In the genomic region with DNA sequence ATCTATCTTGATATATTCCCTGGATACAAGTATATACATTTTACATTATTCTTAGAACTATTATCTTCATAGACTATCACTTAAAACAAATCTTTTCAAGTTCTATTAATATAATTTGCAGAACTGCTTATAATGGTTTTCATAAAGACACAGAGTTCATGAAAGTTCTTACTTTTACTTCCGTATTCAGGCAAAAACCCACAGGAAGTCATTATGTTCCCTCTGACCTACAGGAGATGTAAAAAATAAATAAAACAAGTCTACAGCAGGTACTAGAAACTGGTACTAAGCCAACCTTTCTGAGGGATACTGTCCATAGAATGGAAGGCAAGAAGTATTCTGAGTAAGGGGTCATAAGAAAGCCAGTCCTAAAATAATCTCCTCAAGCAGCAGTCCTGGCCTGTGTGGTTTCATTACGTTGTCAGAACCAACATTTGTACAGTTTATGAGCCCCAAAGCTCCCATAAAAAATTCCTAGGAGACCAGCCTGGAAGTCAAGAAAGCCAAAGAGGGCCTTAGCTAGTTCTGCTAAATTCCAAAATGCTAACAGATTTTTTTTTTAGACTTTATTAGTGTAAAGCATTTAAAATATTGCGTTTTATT, we compare ENCODE assay signal across 9 cellular contexts.
DNase-seq lines count a peak whose midpoint lies in the region; ATAC-seq, FAIRE-seq and TF ChIP-seq lines count a peak whose summit lies in the region.
"Had no signal": no experiment of that assay in that cellular context is flagged by ENCODE, and none has a peak within 500 bp of the region (broad histone marks: within the 10 kb centered on the region; RNA-seq: fewer than 3 reads in every experiment).

No MANE protein-coding gene starts in this region.

- no peaks in the 10 kb centered on the region for H3K36me3 ChIP-seq in Caco-2 (ENCODE audit: control insufficient read depth, insufficient read depth, low read length)

- TF ChIP-seq CTCF in A549 (IDR thresholded peaks at IDR 0.05) (no peak), D721Med (IDR thresholded peaks at IDR 0.05; ENCODE audit: insufficient read depth, missing control alignments) (no peak), Caco-2 (IDR thresholded peaks at IDR 0.05; ENCODE audit: insufficient read depth in 1 of 2, low read depth in 1 of 2, low read length in 1 of 2, severe bottlenecking in 1 of 2, unreplicated experiment in 1 of 2) (no peak)

- POLR2A ChIA-PET in A549 (lab: Yijun Ruan, JAX) (no interaction called here), Caco-2 (lab: Charles Lee) (interaction anchor here (0.5 kb wide), 1 partner anchor 151 kb away, joined by 4 read pairs; no protein-coding TSS in a partner anchor)

- no peaks in the 10 kb centered on the region for H3K27me3 Mint-ChIP-seq in activated T-helper 2 cell treated with anti-CD3 and anti-CD28 coated beads, Interferon-gamma antibody, Interleukin-2, Interleukin-4, amounts not matched to agents 10 μg/mL and 5 μg/mL and 100 μg/mL, durations not matched to agents 14 hours and 24 hours and 36 hours (ENCODE audit: low read depth)
- H3K27me3 Mint-ChIP-seq in Caco-2 (ENCODE audit: insufficient read depth, unreplicated experiment) = no peaks in the 10 kb centered on the region

- no peak for TF ChIP-seq EP300 in A549 (IDR thresholded peaks at IDR 0.05)

- FAIRE-seq in A549 (lab: Jason Lieb, UNC) = no peak
- FAIRE-seq in D721Med (lab: Jason Lieb, UNC) = no peak

- no peaks in the 10 kb centered on the region for H3K27me3 ChIP-seq in Caco-2 (replicated peaks; ENCODE audit: control insufficient read depth, insufficient read depth, low read length)

- H3K36me3 Mint-ChIP-seq in activated T-helper 2 cell treated with anti-CD3 and anti-CD28 coated beads, Interferon-gamma antibody, Interleukin-2, Interleukin-4, amounts not matched to agents 10 μg/mL and 5 μg/mL and 100 μg/mL, durations not matched to agents 14 hours and 24 hours and 36 hours (ENCODE audit: low read depth) = peaks cover 31% of the 10 kb centered on the region
- H3K36me3 Mint-ChIP-seq in Caco-2 (ENCODE audit: insufficient read depth, unreplicated experiment) = no peaks in the 10 kb centered on the region

- TF ChIP-seq POLR2A in A549 (IDR thresholded peaks at IDR 0.05; ENCODE audit: low read length) = no peak

- 63% methylated on average over 3 of the region's 3 CpGs for WGBS in A549 (ENCODE audit: missing lambda C conversion rate)

- TF ChIP-seq RAD21 in A549 (conservative IDR thresholded peaks at IDR 0.05 in 1 of 2, IDR thresholded peaks at IDR 0.05 in 1 of 2) = no peak

- H3K9me3 ChIP-seq in A549 = no peaks in the 10 kb centered on the region
- H3K9me3 ChIP-seq in Caco-2 = no peaks in the 10 kb centered on the region

- H3K4me3 Mint-ChIP-seq in activated T-helper 2 cell treated with anti-CD3 and anti-CD28 coated beads, Interferon-gamma antibody, Interleukin-2, Interleukin-4, amounts not matched to agents 10 μg/mL and 5 μg/mL and 100 μg/mL, durations not matched to agents 14 hours and 24 hours and 36 hours (ENCODE audit: low read depth) = no peak overlapping the region
- no peak overlapping the region for H3K4me3 Mint-ChIP-seq in Caco-2 (ENCODE audit: unreplicated experiment)

- peak overlapping the region; percentile 21 to 48; a peak in 1 of 6 replicates for H3K27ac ChIP-seq in A549
- H3K27ac ChIP-seq: KMS-11 had no signal

- no peaks in the 10 kb centered on the region for H3K9me3 Mint-ChIP-seq in activated T-helper 2 cell treated with anti-CD3 and anti-CD28 coated beads, Interferon-gamma antibody, Interleukin-2, Interleukin-4, amounts not matched to agents 10 μg/mL and 5 μg/mL and 100 μg/mL, durations not matched to agents 14 hours and 24 hours and 36 hours
- no peaks in the 10 kb centered on the region for H3K9me3 Mint-ChIP-seq in Caco-2 (ENCODE audit: unreplicated experiment)

- ATAC-seq in A549 = no peak
- ATAC-seq in GM19328 (IDR thresholded peaks at IDR 0.05; ENCODE audit: unreplicated experiment) = peak; percentile 90
- peak; percentile 76 for ATAC-seq in HG03342 (IDR thresholded peaks at IDR 0.05; ENCODE audit: unreplicated experiment)

- BruUV-seq in Caco-2 (replicated peaks; lab: Mats Ljungman, UMichigan) = no TSS peak

- peaks cover 44% of the 10 kb centered on the region for H3K4me1 ChIP-seq in A549
- H3K4me1 ChIP-seq in Caco-2 = peaks cover 52% of the 10 kb centered on the region

- intact Hi-C loops in activated T-helper 2 cell treated with anti-CD3 and anti-CD28 coated beads, Interferon-gamma antibody, Interleukin-2, Interleukin-4, amounts not matched to agents 10 μg/mL and 5 μg/mL and 100 μg/mL, durations not matched to agents 14 hours and 24 hours and 36 hours (cut with micrococcal nuclease) = no loop called here
- intact Hi-C loops in Caco-2 (cut with micrococcal nuclease; ENCODE audit: unreplicated experiment) = no loop called here

- H3K4me3 ChIP-seq in A549 = no peak overlapping the region
- H3K4me3 ChIP-seq in Caco-2 (ENCODE audit: low read depth, low read length) = no peak overlapping the region

- H3K4me2 ChIP-seq in A549 = peak overlapping the region; percentile 76
- H3K4me2 ChIP-seq: KMS-11 had no signal

- CTCF ChIA-PET in A549 (lab: Yijun Ruan, JAX) = no interaction called here
- CTCF ChIA-PET in Caco-2 (lab: Charles Lee) = interaction anchor here (0.6 kb wide), 1 partner anchor 9 kb away, joined by 3 read pairs; no protein-coding TSS in a partner anchor

- DNase-seq in A549 (ENCODE audit: low read depth in 1 of 2, low spot score in 1 of 2) (no peak), NCI-H2081 (lab: John Stamatoyannopoulos, UW) (no peak), D721Med (ENCODE audit: insufficient read length, low spot score) (no peak), Caco-2 (no peak), HUDEP-2 (lab: John Stamatoyannopoulos, UW; ENCODE audit: unreplicated experiment in 76 of 76) (no peak)
- DNase-seq in activated T-helper 2 cell treated with anti-CD3 and anti-CD28 coated beads, Interferon-gamma antibody, Interleukin-2, Interleukin-4, amounts not matched to agents 10 μg/mL and 5 μg/mL and 100 μg/mL, durations not matched to agents 14 hours and 24 hours and 36 hours (ENCODE audit: low spot score) = no peak

- H3K4me1 Mint-ChIP-seq in activated T-helper 2 cell treated with anti-CD3 and anti-CD28 coated beads, Interferon-gamma antibody, Interleukin-2, Interleukin-4, amounts not matched to agents 10 μg/mL and 5 μg/mL and 100 μg/mL, durations not matched to agents 14 hours and 24 hours and 36 hours (ENCODE audit: low read depth) = peaks cover 42% of the 10 kb centered on the region
- H3K4me1 Mint-ChIP-seq in Caco-2 (ENCODE audit: low read depth, unreplicated experiment) = peaks cover 22% of the 10 kb centered on the region

- peak overlapping the region; percentile 37 for H3K27ac Mint-ChIP-seq in activated T-helper 2 cell treated with anti-CD3 and anti-CD28 coated beads, Interferon-gamma antibody, Interleukin-2, Interleukin-4, amounts not matched to agents 10 μg/mL and 5 μg/mL and 100 μg/mL, durations not matched to agents 14 hours and 24 hours and 36 hours
- H3K27ac Mint-ChIP-seq in Caco-2 (ENCODE audit: unreplicated experiment) = no peak overlapping the region

TF ChIP-seq in A549, 52 proteins besides CTCF, POLR2A, EP300 and RAD21:
- TF ChIP-seq, protein P1, sequence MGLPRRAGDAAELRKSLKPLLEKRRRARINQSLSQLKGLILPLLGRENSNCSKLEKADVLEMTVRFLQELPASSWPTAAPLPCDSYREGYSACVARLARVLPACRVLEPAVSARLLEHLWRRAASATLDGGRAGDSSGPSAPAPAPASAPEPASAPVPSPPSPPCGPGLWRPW (IDR thresholded peaks at IDR 0.05) = no peak
- TF ChIP-seq ZNF302 (CRISPR knock-in tag; IDR thresholded peaks at IDR 0.05) (no peak), POLR2AphosphoS2 (conservative IDR thresholded peaks at IDR 0.05; ENCODE audit: low read length) (no peak), HDAC2 (IDR thresholded peaks at IDR 0.05) (no peak), SMC3 (IDR thresholded peaks at IDR 0.05) (no peak), JUN (IDR thresholded peaks at IDR 0.05) (no peak), RNF2 (IDR thresholded peaks at IDR 0.05; ENCODE audit: borderline replicate concordance, low read depth) (no peak), HOXB5 (CRISPR knock-in tag; IDR thresholded peaks at IDR 0.05) (no peak), MYC (IDR thresholded peaks at IDR 0.05; ENCODE audit: borderline replicate concordance, low read length) (no peak), EHF (CRISPR knock-in tag; IDR thresholded peaks at IDR 0.05) (no peak), JUNB (IDR thresholded peaks at IDR 0.05) (no peak), SREBF2 (IDR thresholded peaks at IDR 0.05) (no peak), HEYL (CRISPR knock-in tag; IDR thresholded peaks at IDR 0.05) (no peak), CHD4 (IDR thresholded peaks at IDR 0.05; ENCODE audit: borderline replicate concordance) (no peak), NFE2L2 (conservative IDR thresholded peaks at IDR 0.05; ENCODE audit: low read length) (no peak)
- TF ChIP-seq, protein P2, sequence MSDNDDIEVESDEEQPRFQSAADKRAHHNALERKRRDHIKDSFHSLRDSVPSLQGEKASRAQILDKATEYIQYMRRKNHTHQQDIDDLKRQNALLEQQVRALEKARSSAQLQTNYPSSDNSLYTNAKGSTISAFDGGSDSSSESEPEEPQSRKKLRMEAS (IDR thresholded peaks at IDR 0.05) = no peak
- TF ChIP-seq, protein P3, sequence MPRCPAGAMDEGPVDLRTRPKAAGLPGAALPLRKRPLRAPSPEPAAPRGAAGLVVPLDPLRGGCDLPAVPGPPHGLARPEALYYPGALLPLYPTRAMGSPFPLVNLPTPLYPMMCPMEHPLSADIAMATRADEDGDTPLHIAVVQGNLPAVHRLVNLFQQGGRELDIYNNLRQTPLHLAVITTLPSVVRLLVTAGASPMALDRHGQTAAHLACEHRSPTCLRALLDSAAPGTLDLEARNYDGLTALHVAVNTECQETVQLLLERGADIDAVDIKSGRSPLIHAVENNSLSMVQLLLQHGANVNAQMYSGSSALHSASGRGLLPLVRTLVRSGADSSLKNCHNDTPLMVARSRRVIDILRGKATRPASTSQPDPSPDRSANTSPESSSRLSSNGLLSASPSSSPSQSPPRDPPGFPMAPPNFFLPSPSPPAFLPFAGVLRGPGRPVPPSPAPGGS (IDR thresholded peaks at IDR 0.05) = no peak

Comparison
In these comparisons a context has a peak if more than half of its experiments do, and no peak if none do; other contexts are left out.
1. ATAC-seq: peak in GM19328 (single experiment) and HG03342 (single experiment); none in A549 (0 of 2).